ENCODE assay signal across 8 cellular contexts in the genomic region with DNA sequence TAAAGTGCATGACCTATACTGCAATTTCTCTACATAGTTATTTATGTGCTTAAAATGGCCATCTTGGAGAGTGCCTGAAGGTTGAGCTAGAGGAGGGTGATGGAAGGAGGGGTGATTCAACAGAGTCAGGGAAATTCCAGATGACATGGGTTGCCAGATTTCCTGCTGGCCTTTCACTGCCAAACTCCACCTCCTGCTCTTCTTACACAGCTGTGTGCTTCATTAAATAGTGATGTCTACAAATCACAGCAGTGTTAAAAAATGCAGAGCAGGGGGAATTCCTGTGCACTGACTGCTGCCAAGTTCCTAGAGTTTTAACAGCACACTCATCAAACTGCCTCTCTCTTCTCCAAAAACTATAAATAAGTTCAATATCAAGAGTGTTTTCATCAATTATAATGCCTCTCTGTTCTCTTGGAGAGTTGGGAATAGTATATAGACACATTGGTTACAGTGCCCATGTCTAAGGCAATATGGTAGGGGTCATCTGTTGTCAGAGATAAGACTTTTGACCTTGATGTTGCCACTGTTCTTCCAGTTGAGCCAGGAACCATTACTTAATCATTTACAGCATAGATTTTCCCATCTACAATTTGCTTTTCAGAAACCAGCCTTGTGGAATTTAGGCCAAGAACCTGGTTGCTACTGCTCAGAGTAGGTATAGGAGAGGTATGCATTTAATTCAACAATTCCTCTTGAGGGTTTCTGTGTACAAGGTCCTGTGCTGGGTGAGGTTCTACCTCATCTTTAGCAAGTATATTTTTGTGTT.
DNase-seq lines count a peak whose midpoint lies in the region; ATAC-seq and TF ChIP-seq lines count a peak whose summit lies in the region.

No MANE protein-coding gene starts in this region.

- no peaks in the 10 kb centered on the region for H3K27me3 Mint-ChIP-seq in CD4-positive, alpha-beta T cell

- peak; percentile 78 for DNase-seq in brain pericyte (ENCODE audit: low read depth, low spot score)
- DNase-seq in mucosa of gallbladder (ENCODE audit: low spot score): peak; percentile 35
- DNase-seq in NCI-H2227 treated with DMSO at 0.1 percent for 48 hours (lab: John Stamatoyannopoulos, UW): no peak
- DNase-seq in NCI-H1417 treated with DMSO at 0.1 percent for 48 hours (lab: John Stamatoyannopoulos, UW): no peak
- no peak for DNase-seq in T-helper 9 cell
- no peak for DNase-seq in CD4-positive, alpha-beta T cell

- no peak overlapping the region for H3K27ac ChIP-seq in CD4-positive, alpha-beta T cell (ENCODE audit: low read depth, low read length)

- H3K4me3 Mint-ChIP-seq in CD4-positive, alpha-beta T cell: no peak overlapping the region

- H3K27ac Mint-ChIP-seq in CD4-positive, alpha-beta T cell: no peak overlapping the region

- POLR2A ChIA-PET in CD4-positive, alpha-beta T cell (lab: Charles Lee): interaction anchor here (0.6 kb wide), 1 partner anchor 235 kb away, joined by 3 read pairs; no protein-coding TSS in a partner anchor

- CTCF ChIA-PET in CD4-positive, alpha-beta T cell (lab: Charles Lee): no interaction called here

- H3K9me3 ChIP-seq in CD4-positive, alpha-beta T cell (ENCODE audit: control insufficient read depth, low read length): no peaks in the 10 kb centered on the region

- peaks cover 19% of the 10 kb centered on the region for H3K4me1 Mint-ChIP-seq in CD4-positive, alpha-beta T cell (ENCODE audit: low read depth)

- ATAC-seq in GM18511 (IDR thresholded peaks at IDR 0.05; ENCODE audit: unreplicated experiment) (peak; percentile 51), HG03378 (IDR thresholded peaks at IDR 0.05; ENCODE audit: unreplicated experiment) (peak; percentile 59)
- no peak for ATAC-seq in CD4-positive, alpha-beta T cell (ENCODE audit: poor library complexity)

- intact Hi-C loops in CD4-positive, alpha-beta T cell (cut with DNase I, micrococcal nuclease): no loop called here

- TF ChIP-seq CTCF in CD4-positive, alpha-beta T cell (IDR thresholded peaks at IDR 0.05): no peak

- no peaks in the 10 kb centered on the region for H3K36me3 Mint-ChIP-seq in CD4-positive, alpha-beta T cell (ENCODE audit: low read depth)

- H3K27me3 ChIP-seq in CD4-positive, alpha-beta T cell (ENCODE audit: control insufficient read depth, insufficient read depth, low read length): no peaks in the 10 kb centered on the region

- H3K9me3 Mint-ChIP-seq in CD4-positive, alpha-beta T cell: no peaks in the 10 kb centered on the region

Comparison
In these comparisons a context has a peak if more than half of its experiments do, and no peak if none do; other contexts are left out.
1. DNase-seq: peak in brain pericyte (single experiment) and mucosa of gallbladder (single experiment); none in NCI-H2227 treated with DMSO at 0.1 percent for 48 hours (single experiment), NCI-H1417 treated with DMSO at 0.1 percent for 48 hours (single experiment), T-helper 9 cell (single experiment) and CD4-positive, alpha-beta T cell (0 of 10).